17 cellular contexts compared by ENCODE assay signal in genomic region chr16:80536246-80536645, GRCh38. TPM values are rescaled to one million over a fixed set of nuclear protein-coding genes. Genes with fewer than 3 reads are reported as not detected.
DNase-seq lines count a peak whose midpoint lies in the region; ATAC-seq and TF ChIP-seq lines count a peak whose summit lies in the region.
"Had no signal": no experiment of that assay in that cellular context is flagged by ENCODE, and none has a peak within 500 bp of the region (broad histone marks: within the 10 kb centered on the region; RNA-seq: fewer than 3 reads in every experiment).

No MANE protein-coding gene starts in this region.

- H3K27me3 ChIP-seq in lower lobe of right lung (ENCODE audit: low read depth), result peaks cover 28% of the 10 kb centered on the region
- H3K27me3 ChIP-seq: MG63, SJSA1 had no signal

- no peak for TF ChIP-seq CTCF in activated CD8-positive, alpha-beta T cell treated with anti-CD3 and anti-CD28 coated beads for 36 hours (IDR thresholded peaks at IDR 0.05)
- no peak for TF ChIP-seq CTCF in lower lobe of right lung (IDR thresholded peaks at IDR 0.05)

- POLR2A ChIA-PET in activated CD8-positive, alpha-beta T cell treated with anti-CD3 and anti-CD28 coated beads for 36 hours (lab: Charles Lee), result interaction anchor here (1.3 kb wide), 1 partner anchor 9 kb away, joined by 4 read pairs; no protein-coding TSS in a partner anchor
- POLR2A ChIA-PET in activated CD8-positive, alpha-beta T cell treated with anti-CD3 and anti-CD28 coated beads, Interleukin-2, amount 10 ng/mL, durations not matched to agents 7 days and 5 days (lab: Charles Lee), result no interaction called here

- no peak overlapping the region for H3K4me3 ChIP-seq in lower lobe of right lung
- H3K4me3 ChIP-seq: MG63, SJSA1 had no signal

- H3K36me3 Mint-ChIP-seq in activated CD8-positive, alpha-beta T cell treated with anti-CD3 and anti-CD28 coated beads for 36 hours (ENCODE audit: low read depth), result peaks cover 8% of the 10 kb centered on the region
- peaks cover 10% of the 10 kb centered on the region for H3K36me3 Mint-ChIP-seq in activated CD8-positive, alpha-beta T cell treated with anti-CD3 and anti-CD28 coated beads, Interleukin-2, amount 10 ng/mL, durations not matched to agents 7 days and 5 days (ENCODE audit: low read depth)
- H3K36me3 Mint-ChIP-seq in activated T-helper 1 cell treated with anti-CD3 and anti-CD28 coated beads, Interleukin-12 subunit alpha, Interleukin-12 subunit beta, Interleukin-2, Interleukin-4 antibody, amounts not matched to agents 30 ng/mL and 10 ng/mL and 1 ng/mL, durations not matched to agents 14 hours and 24 hours and 36 hours (ENCODE audit: low read depth), result peaks cover 10% of the 10 kb centered on the region
- H3K36me3 Mint-ChIP-seq: CD4-positive, CD25-positive, alpha-beta regulatory T cell had no signal

- no peaks in the 10 kb centered on the region for H3K9me3 Mint-ChIP-seq in activated CD8-positive, alpha-beta T cell treated with anti-CD3 and anti-CD28 coated beads for 36 hours
- peaks cover 5% of the 10 kb centered on the region for H3K9me3 Mint-ChIP-seq in activated CD8-positive, alpha-beta T cell treated with anti-CD3 and anti-CD28 coated beads, Interleukin-2, amount 10 ng/mL, durations not matched to agents 7 days and 5 days (ENCODE audit: insufficient read depth)
- peaks cover 5% of the 10 kb centered on the region for H3K9me3 Mint-ChIP-seq in activated T-helper 1 cell treated with anti-CD3 and anti-CD28 coated beads, Interleukin-12 subunit alpha, Interleukin-12 subunit beta, Interleukin-2, Interleukin-4 antibody, amounts not matched to agents 30 ng/mL and 10 ng/mL and 1 ng/mL, durations not matched to agents 14 hours and 24 hours and 36 hours

- no peak overlapping the region for H3K27ac ChIP-seq in lower lobe of right lung
- H3K27ac ChIP-seq: SJSA1 had no signal

- H3K4me3 Mint-ChIP-seq in activated CD8-positive, alpha-beta T cell treated with anti-CD3 and anti-CD28 coated beads for 36 hours, result no peak overlapping the region
- H3K4me3 Mint-ChIP-seq in activated CD8-positive, alpha-beta T cell treated with anti-CD3 and anti-CD28 coated beads, Interleukin-2, amount 10 ng/mL, durations not matched to agents 7 days and 5 days, result no peak overlapping the region
- H3K4me3 Mint-ChIP-seq in activated T-helper 1 cell treated with anti-CD3 and anti-CD28 coated beads, Interleukin-12 subunit alpha, Interleukin-12 subunit beta, Interleukin-2, Interleukin-4 antibody, amounts not matched to agents 30 ng/mL and 10 ng/mL and 1 ng/mL, durations not matched to agents 14 hours and 24 hours and 36 hours, result no peak overlapping the region

- H3K27ac Mint-ChIP-seq in activated CD8-positive, alpha-beta T cell treated with anti-CD3 and anti-CD28 coated beads for 36 hours, result no peak overlapping the region
- no peak overlapping the region for H3K27ac Mint-ChIP-seq in activated CD8-positive, alpha-beta T cell treated with anti-CD3 and anti-CD28 coated beads, Interleukin-2, amount 10 ng/mL, durations not matched to agents 7 days and 5 days
- H3K27ac Mint-ChIP-seq in activated T-helper 1 cell treated with anti-CD3 and anti-CD28 coated beads, Interleukin-12 subunit alpha, Interleukin-12 subunit beta, Interleukin-2, Interleukin-4 antibody, amounts not matched to agents 30 ng/mL and 10 ng/mL and 1 ng/mL, durations not matched to agents 14 hours and 24 hours and 36 hours, result peak overlapping the region; percentile 30

- peaks cover 12% of the 10 kb centered on the region for H3K4me1 Mint-ChIP-seq in activated CD8-positive, alpha-beta T cell treated with anti-CD3 and anti-CD28 coated beads for 36 hours (ENCODE audit: low read depth)
- H3K4me1 Mint-ChIP-seq in activated CD8-positive, alpha-beta T cell treated with anti-CD3 and anti-CD28 coated beads, Interleukin-2, amount 10 ng/mL, durations not matched to agents 7 days and 5 days (ENCODE audit: low read depth), result peaks cover 14% of the 10 kb centered on the region
- H3K4me1 Mint-ChIP-seq in activated T-helper 1 cell treated with anti-CD3 and anti-CD28 coated beads, Interleukin-12 subunit alpha, Interleukin-12 subunit beta, Interleukin-2, Interleukin-4 antibody, amounts not matched to agents 30 ng/mL and 10 ng/mL and 1 ng/mL, durations not matched to agents 14 hours and 24 hours and 36 hours (ENCODE audit: low read depth), result peaks cover 34% of the 10 kb centered on the region

- DNase-seq in activated CD8-positive, alpha-beta T cell treated with anti-CD3 and anti-CD28 coated beads for 36 hours, result peak; percentile 20
- DNase-seq in activated CD8-positive, alpha-beta T cell treated with anti-CD3 and anti-CD28 coated beads, Interleukin-2, amount 10 ng/mL, durations not matched to agents 7 days and 5 days, result no peak
- peak; percentile 16 for DNase-seq in stimulated activated CD4-positive, alpha-beta T cell treated with anti-CD3 and anti-CD28 coated beads, Interleukin-1b, Interleukin-23, amount 100 ng/mL, for 48 hours
- no peak for DNase-seq in stimulated activated CD4-positive, alpha-beta T cell treated with anti-CD3 and anti-CD28 coated beads, Interleukin-4, amount 100 ng/mL, for 1 hour
- DNase-seq in activated T-helper 1 cell treated with anti-CD3 and anti-CD28 coated beads, Interleukin-12 subunit alpha, Interleukin-12 subunit beta, Interleukin-2, Interleukin-4 antibody, amounts not matched to agents 30 ng/mL and 10 ng/mL and 1 ng/mL, durations not matched to agents 14 hours and 24 hours and 36 hours (ENCODE audit: low spot score), result no peak
- no peak for DNase-seq in NCI-H187 (lab: John Stamatoyannopoulos, UW)
- DNase-seq in lower lobe of right lung, result no peak
- DNase-seq: DMS79 treated with DMSO at 0.1 percent for 48 hours, Kasumi-1, MG63, NCI-H1417, NCI-H1694 treated with DMSO at 0.1 percent for 48 hours, NCI-H446, NCI-H526 had no signal

- CTCF ChIA-PET in activated CD8-positive, alpha-beta T cell treated with anti-CD3 and anti-CD28 coated beads for 36 hours (lab: Charles Lee), result interaction anchor here (0.8 kb wide), 1 partner anchor 10 kb away, joined by 6 read pairs; no protein-coding TSS in a partner anchor
- CTCF ChIA-PET in activated CD8-positive, alpha-beta T cell treated with anti-CD3 and anti-CD28 coated beads, Interleukin-2, amount 10 ng/mL, durations not matched to agents 7 days and 5 days (lab: Charles Lee), result no interaction called here

- ATAC-seq in activated CD8-positive, alpha-beta T cell treated with anti-CD3 and anti-CD28 coated beads for 36 hours, result peak; percentile 8
- ATAC-seq in activated CD8-positive, alpha-beta T cell treated with anti-CD3 and anti-CD28 coated beads, Interleukin-2, amount 10 ng/mL, durations not matched to agents 7 days and 5 days, result no peak
- ATAC-seq in lower lobe of right lung, result no peak

- H3K9me3 ChIP-seq in lower lobe of right lung, result no peaks in the 10 kb centered on the region
- H3K9me3 ChIP-seq: MG63 had no signal

- no peaks in the 10 kb centered on the region for H3K36me3 ChIP-seq in lower lobe of right lung
- H3K36me3 ChIP-seq: MG63, SJSA1 had no signal

- peaks cover 8% of the 10 kb centered on the region for H3K4me1 ChIP-seq in lower lobe of right lung

- peaks cover 6% of the 10 kb centered on the region for H3K27me3 Mint-ChIP-seq in activated CD8-positive, alpha-beta T cell treated with anti-CD3 and anti-CD28 coated beads for 36 hours
- H3K27me3 Mint-ChIP-seq in activated CD8-positive, alpha-beta T cell treated with anti-CD3 and anti-CD28 coated beads, Interleukin-2, amount 10 ng/mL, durations not matched to agents 7 days and 5 days (ENCODE audit: low read depth), result peaks cover 15% of the 10 kb centered on the region
- peaks cover 2% of the 10 kb centered on the region for H3K27me3 Mint-ChIP-seq in activated T-helper 1 cell treated with anti-CD3 and anti-CD28 coated beads, Interleukin-12 subunit alpha, Interleukin-12 subunit beta, Interleukin-2, Interleukin-4 antibody, amounts not matched to agents 30 ng/mL and 10 ng/mL and 1 ng/mL, durations not matched to agents 14 hours and 24 hours and 36 hours (ENCODE audit: insufficient read depth)

- intact Hi-C loops in activated CD8-positive, alpha-beta T cell treated with anti-CD3 and anti-CD28 coated beads for 36 hours (cut with micrococcal nuclease), result no loop called here
- intact Hi-C loops in activated T-helper 1 cell treated with anti-CD3 and anti-CD28 coated beads, Interleukin-12 subunit alpha, Interleukin-12 subunit beta, Interleukin-2, Interleukin-4 antibody, amounts not matched to agents 30 ng/mL and 10 ng/mL and 1 ng/mL, durations not matched to agents 14 hours and 24 hours and 36 hours (cut with micrococcal nuclease), result loop anchor here (1.0 to 5.0 kb wide), 3 partner anchors 121 to 466 kb away; no protein-coding TSS in a partner anchor
- intact Hi-C loops in lower lobe of right lung (cut with DNase I), result no loop called here

RNA-seq across cellular contexts. Expression of gene DYNLRB2, which starts 4.5 kb away (rescaled TPM):
- not detected for total RNA-seq in activated CD8-positive, alpha-beta T cell treated with anti-CD3 and anti-CD28 coated beads for 36 hours
- total RNA-seq in activated CD8-positive, alpha-beta T cell treated with anti-CD3 and anti-CD28 coated beads, Interleukin-2, amount 10 ng/mL, durations not matched to agents 7 days and 5 days, result not detected
- not detected in 2 replicates for total RNA-seq in activated T-helper 1 cell treated with anti-CD3 and anti-CD28 coated beads, Interleukin-12 subunit alpha, Interleukin-12 subunit beta, Interleukin-2, Interleukin-4 antibody, amounts not matched to agents 30 ng/mL and 10 ng/mL and 1 ng/mL, durations not matched to agents 14 hours and 24 hours and 36 hours
- total RNA-seq in lower lobe of right lung, result 7.1 TPM
- total RNA-seq: CD4-positive, CD25-positive, alpha-beta regulatory T cell; OCI-LY7; SJSA1 had no signal

Comparison
In these comparisons a context has a peak if more than half of its experiments do, and no peak if none do; other contexts are left out.
1. DNase-seq: peak in activated CD8-positive, alpha-beta T cell treated with anti-CD3 and anti-CD28 coated beads for 36 hours (single experiment) and stimulated activated CD4-positive, alpha-beta T cell treated with anti-CD3 and anti-CD28 coated beads, Interleukin-1b, Interleukin-23, amount 100 ng/mL, for 48 hours (single experiment); none in activated CD8-positive, alpha-beta T cell treated with anti-CD3 and anti-CD28 coated beads, Interleukin-2, amount 10 ng/mL, durations not matched to agents 7 days and 5 days (single experiment), stimulated activated CD4-positive, alpha-beta T cell treated with anti-CD3 and anti-CD28 coated beads, Interleukin-4, amount 100 ng/mL, for 1 hour (single experiment), activated T-helper 1 cell treated with anti-CD3 and anti-CD28 coated beads, Interleukin-12 subunit alpha, Interleukin-12 subunit beta, Interleukin-2, Interleukin-4 antibody, amounts not matched to agents 30 ng/mL and 10 ng/mL and 1 ng/mL, durations not matched to agents 14 hours and 24 hours and 36 hours (single experiment), NCI-H187 (0 of 2) and lower lobe of right lung (single experiment).